9 cellular contexts compared by ENCODE assay signal in genomic region chr2:43343573-43344304, GRCh38.
A peak's percentile ranks its signal among the peaks of the same experiment; 100 is the strongest.
DNase-seq lines count a peak whose midpoint lies in the region; ATAC-seq lines count a peak whose summit lies in the region.
"Had no signal": no experiment of that assay in that cellular context is flagged by ENCODE, and none has a peak within 500 bp of the region (broad histone marks: within the 10 kb centered on the region; RNA-seq: fewer than 3 reads in every experiment).

No MANE protein-coding gene starts in this region.

- H3K36me3 ChIP-seq in stomach smooth muscle (ENCODE audit: control insufficient read depth in 2 of 2, insufficient read depth in 2 of 2, low read length in 2 of 2) = no peaks in the 10 kb centered on the region

- DNase-seq in HS-27A (ENCODE audit: low read depth) = peak; percentile 65
- peak; percentile 40 for DNase-seq in cerebellar cortex (ENCODE audit: low spot score)
- DNase-seq in left colon = peak; percentile 50 to 69
- no peak for DNase-seq in islet precursor cell
- no peak for DNase-seq in NCI-H82 (lab: John Stamatoyannopoulos, UW)
- DNase-seq in CD1c-positive myeloid dendritic cell (ENCODE audit: extremely low spot score) = no peak
- DNase-seq: NK-92 treated with Interleukin-12 subunit alpha and Interleukin-12 subunit beta, amount 100 ng/mL, for 24 hours had no signal

- peak overlapping the region; percentile 82 for H3K27ac ChIP-seq in stomach smooth muscle (ENCODE audit: low read length)

- H3K4me1 ChIP-seq in stomach smooth muscle (ENCODE audit: control insufficient read depth, insufficient read depth, low read length) = peaks cover 78% of the 10 kb centered on the region

- H3K9me3 ChIP-seq in stomach smooth muscle (ENCODE audit: control insufficient read depth in 2 of 2, low read length in 2 of 2) = no peaks in the 10 kb centered on the region

- intact Hi-C loops in left colon (cut with DNase I, micrococcal nuclease) = no loop called here

- H3K9ac ChIP-seq in stomach smooth muscle (ENCODE audit: low read length in 2 of 2) = no peak overlapping the region

- H3K27me3 ChIP-seq in stomach smooth muscle (ENCODE audit: control insufficient read depth in 1 of 2, insufficient read depth in 2 of 2, low read length in 2 of 2) = no peaks in the 10 kb centered on the region

- ATAC-seq in left colon (peak; percentile 52), HG03097 (IDR thresholded peaks at IDR 0.05; ENCODE audit: low FRiP score, unreplicated experiment) (no peak)

- peak overlapping the region; percentile 8 to 29 for H3K4me3 ChIP-seq in stomach smooth muscle (ENCODE audit: low read length in 2 of 2)

Comparison
In these comparisons a context has a peak if more than half of its experiments do, and no peak if none do; other contexts are left out.
1. DNase-seq: peak in HS-27A (single experiment), cerebellar cortex (single experiment) and left colon (2 of 2); none in islet precursor cell (single experiment), NCI-H82 (single experiment) and CD1c-positive myeloid dendritic cell (single experiment).